In genomic region chr11:63838150-63838681, GRCh38 we compare ENCODE assay signal across 8 cellular contexts. TPM values are rescaled to one million over a fixed set of nuclear protein-coding genes. Genes with fewer than 3 reads are reported as not detected.
DNase-seq lines count a peak whose midpoint lies in the region; ATAC-seq, FAIRE-seq and TF ChIP-seq lines count a peak whose summit lies in the region.

No MANE protein-coding gene starts in this region.

- 0 out of 5 replicates have a peak, but pooled peaks cover 0 to 8% of the 10 kb centered on the region in 2 experiments for H3K36me3 ChIP-seq in HepG2 (replicated peaks in 1 of 2; ENCODE audit: control insufficient read depth in 1 of 2, insufficient read depth in 2 of 2, low read length in 2 of 2)
- peaks cover 0 to 5% (median 0%) of the 10 kb centered on the region in 3 donors for H3K36me3 ChIP-seq in tibial nerve

- peak overlapping the region; percentile 65 for H3K27ac Mint-ChIP-seq in activated naive CD4-positive, alpha-beta T cell treated with anti-CD3 and anti-CD28 coated beads for 36 hours

- H3K9me3 ChIP-seq in HepG2 (ENCODE audit: low read length) (no peaks in the 10 kb centered on the region), tibial nerve (no peaks in the 10 kb centered on the region)

- H2AFZ ChIP-seq in HepG2 (ENCODE audit: low read length) = peak overlapping the region; percentile 79

- TF ChIP-seq CTCF in HepG2 (CRISPR knock-in tag; IDR thresholded peaks at IDR 0.05) = no peak
- TF ChIP-seq CTCF in tibial nerve (IDR thresholded peaks at IDR 0.05) = no peak

- H3K79me2 ChIP-seq in HepG2 (ENCODE audit: insufficient read depth, low read length) = peaks cover 38% of the 10 kb centered on the region

- TF ChIP-seq EP300 in HepG2 (IDR thresholded peaks at IDR 0.05; ENCODE audit: low read depth in 2 of 2, low read length in 2 of 2) = no peak
- no peak for TF ChIP-seq EP300 in HepG2 (CRISPR knock-in tag; IDR thresholded peaks at IDR 0.05; ENCODE audit: borderline replicate concordance)
- TF ChIP-seq EP300 in tibial nerve (IDR thresholded peaks at IDR 0.05) = no peak

- TF ChIP-seq RAD21 in HepG2 (CRISPR knock-in tag; IDR thresholded peaks at IDR 0.05) = no peak

- TF ChIP-seq POLR2A in HepG2 (IDR thresholded peaks at IDR 0.05; ENCODE audit: insufficient read depth in 1 of 2, low read depth in 2 of 2, low read length in 2 of 2) (no peak), tibial nerve (IDR thresholded peaks at IDR 0.05) (no peak)

- peak overlapping the region; percentile 78 for H3K4me3 Mint-ChIP-seq in activated naive CD4-positive, alpha-beta T cell treated with anti-CD3 and anti-CD28 coated beads for 36 hours

- intact Hi-C loops in activated naive CD4-positive, alpha-beta T cell treated with anti-CD3 and anti-CD28 coated beads for 36 hours (cut with micrococcal nuclease) = loop anchor here (1.0 to 2.0 kb wide), 6 partner anchors 69 to 467 kb away; partner anchors contain the start of genes COX8A, ESRRA, FKBP2 and STIP1
- intact Hi-C loops in HepG2 (cut with micrococcal nuclease; ENCODE audit: unreplicated experiment) = loop anchor here (1.0 to 10.0 kb wide), 2 partner anchors 50 to 317 kb away; no protein-coding TSS in a partner anchor

- peaks cover 19% of the 10 kb centered on the region; the same call in 1 of the 2 replicates for H4K20me1 ChIP-seq in HepG2 (ENCODE audit: insufficient read depth, low read length)

- no peaks in the 10 kb centered on the region for H3K9me3 Mint-ChIP-seq in activated naive CD4-positive, alpha-beta T cell treated with anti-CD3 and anti-CD28 coated beads for 36 hours

- H3K27me3 Mint-ChIP-seq in activated naive CD4-positive, alpha-beta T cell treated with anti-CD3 and anti-CD28 coated beads for 36 hours (ENCODE audit: low read depth) = no peaks in the 10 kb centered on the region

- H3K4me1 Mint-ChIP-seq in activated naive CD4-positive, alpha-beta T cell treated with anti-CD3 and anti-CD28 coated beads for 36 hours (ENCODE audit: low read depth) = peaks cover 43% of the 10 kb centered on the region

- H3K4me1 ChIP-seq in HepG2 (ENCODE audit: insufficient read depth, low read length) (peaks cover 62% of the 10 kb centered on the region), tibial nerve (peaks cover 2 to 44% (median 32%) of the 10 kb centered on the region in 4 donors)

- H3K27ac ChIP-seq in angular gyrus (ENCODE audit: low read depth, low read length) (peak overlapping the region; percentile 64), HepG2 (ENCODE audit: extremely low read length, insufficient read depth, low read length) (peak overlapping the region; percentile 51), tibial nerve (peak overlapping the region; percentile 10 to 95 (median 82))

- CTCF ChIA-PET in activated naive CD4-positive, alpha-beta T cell treated with anti-CD3 and anti-CD28 coated beads for 36 hours (lab: Charles Lee) = interaction anchor here (0.6 to 5.3 kb wide), 26 partner anchors 10 to 311 kb away, joined by 3 to 82 read pairs (median 8); partner anchors contain the start of genes ATL3, COX8A, NAA40 and RCOR2
- CTCF ChIA-PET in HepG2 (lab: Yijun Ruan, JAX; ENCODE audit: low intra/inter-chr PET ratio, low total read pairs) = interaction anchor here (0.7 to 2.8 kb wide), 6 partner anchors 34 to 107 kb away, joined by 3 to 15 read pairs (median 6); no protein-coding TSS in a partner anchor

- POLR2A ChIA-PET in HepG2 (lab: Yijun Ruan, JAX) = interaction anchor here (0.7 to 3.3 kb wide), 17 partner anchors 10 to 347 kb away, joined by 3 to 23 read pairs (median 6); partner anchors contain the start of genes STIP1 and ZFTA

- H3K27me3 ChIP-seq in HepG2 (ENCODE audit: control insufficient read depth in 1 of 2, insufficient read depth in 2 of 2, low read length in 2 of 2) (no peaks in the 10 kb centered on the region; a peak in 1 of 5 replicates), tibial nerve (no peaks in the 10 kb centered on the region)

- peaks cover 8% of the 10 kb centered on the region for H3K36me3 Mint-ChIP-seq in activated naive CD4-positive, alpha-beta T cell treated with anti-CD3 and anti-CD28 coated beads for 36 hours (ENCODE audit: low read depth)

- no peak for FAIRE-seq in HepG2 (lab: Jason Lieb, UNC)

- 2% methylated on average over 18 of the region's 19 CpGs for WGBS in HepG2 (ENCODE audit: low lambda C conversion rate)
- WGBS in tibial nerve, 2 donors = 23 to 32% methylated on average over 19 of the region's 19 CpGs

- peak; percentile 12 for ATAC-seq in HepG2
- ATAC-seq in GM21526 (IDR thresholded peaks at IDR 0.05; ENCODE audit: low FRiP score, unreplicated experiment) = no peak

- peak overlapping the region; percentile 66 for H3K9ac ChIP-seq in HepG2 (ENCODE audit: insufficient read depth, low read depth, low read length)

- no peak for DNase-seq in activated naive CD4-positive, alpha-beta T cell treated with anti-CD3 and anti-CD28 coated beads for 36 hours
- no peak for DNase-seq in activated naive CD4-positive, alpha-beta T cell (lab: John Stamatoyannopoulos, UW)
- DNase-seq in HepG2 (ENCODE audit: low spot score) = no peak
- no peak for DNase-seq in tibial nerve (ENCODE audit: low spot score in 2 of 2)
- no peak for DNase-seq in HCEC 1CT
- DNase-seq in activated gamma-delta T cell (lab: John Stamatoyannopoulos, UW) = no peak

- H3K4me3 ChIP-seq in HepG2 (replicated peaks in 1 of 3; ENCODE audit: insufficient read depth in 1 of 3, low read depth in 2 of 3, low read length in 3 of 3) (peak overlapping the region; percentile 50 to 96 (median 51)), tibial nerve (peak overlapping the region in 3 of 4 donors; percentile 52 to 84 (median 83))

- no TSS peak for BruUV-seq in HepG2 (replicated peaks; lab: Mats Ljungman, UMichigan)

- H3K4me2 ChIP-seq in HepG2 (ENCODE audit: low read depth, low read length) = peak overlapping the region; percentile 94

- in situ Hi-C loops in HepG2 (cut with HindIII; ENCODE audit: extremely low pct_ligation_motif_present, low pct_unique_long_range_greater_than_20kb) = loop anchor here (5.0 to 10.0 kb wide), 3 partner anchors 49 to 307 kb away; no protein-coding TSS in a partner anchor

TF ChIP-seq in HepG2, 621 proteins besides CTCF, POLR2A, EP300 and RAD21 (continues in another document):
- TF ChIP-seq ZNF232 (CRISPR knock-in tag; IDR thresholded peaks at IDR 0.05; ENCODE audit: borderline replicate concordance) = peak; percentile 30; the same call in 1 of the 2 replicates
- no peak for TF ChIP-seq ZNF570 (CRISPR knock-in tag; IDR thresholded peaks at IDR 0.05; ENCODE audit: borderline replicate concordance)
- no peak for TF ChIP-seq XRCC5 (optimal IDR thresholded peaks at IDR 0.05; ENCODE audit: low read length)

RNA-seq across cellular contexts. Expression of gene MARK2, which starts 0.7 kb away (rescaled TPM):
- total RNA-seq in activated naive CD4-positive, alpha-beta T cell treated with anti-CD3 and anti-CD28 coated beads for 36 hours = 10 to 100 TPM; 15.8 to 17.6 TPM
- total RNA-seq in HepG2 (2016; rRNA removed; fragmentation: Illumina TruSeq; extraction: Trizol) = 13.9 and 17.4 TPM in 2 replicates
- 2.8 and 3.2 TPM in 2 replicates for total RNA-seq in HepG2 (2016; cell fraction: cytosol; rRNA removed; fragmentation: Illumina TruSeq; extraction: Trizol; ENCODE audit: low read depth)
- 13.6 and 14.5 TPM in 2 replicates for total RNA-seq in HepG2 (2016; cell fraction: insoluble cytoplasmic fraction; rRNA removed; fragmentation: Illumina TruSeq; extraction: Trizol)
- total RNA-seq in HepG2 (2016; cell fraction: membrane; rRNA removed; fragmentation: Illumina TruSeq; extraction: Trizol) = 10.2 and 10.4 TPM in 2 replicates
- total RNA-seq in HepG2 (2016; cell fraction: nucleus; rRNA removed; fragmentation: Illumina TruSeq; extraction: Trizol) = 13.5 and 15.1 TPM in 2 replicates
- polyA plus RNA-seq in HepG2 (2011; rRNA removed) = 13.5 and 14.6 TPM in 2 replicates
- polyA plus RNA-seq in HepG2 (2011; cell fraction: cytosol; rRNA removed) = 9.1 and 10.3 TPM in 2 replicates
- 16.5 and 18.4 TPM in 2 replicates for polyA plus RNA-seq in HepG2 (2011; cell fraction: nucleus; rRNA removed)
- 11.6 and 13.0 TPM in 2 replicates for polyA plus RNA-seq in HepG2 (2012)
- 1.5 and 1.6 TPM in 2 replicates for polyA plus RNA-seq in HepG2 (2016; cell fraction: cytosol; fragmentation: Illumina TruSeq; extraction: Trizol; ENCODE audit: low read depth)
- 13.0 and 19.7 TPM in 2 replicates for polyA plus RNA-seq in HepG2 (2016; cell fraction: insoluble cytoplasmic fraction; fragmentation: Illumina TruSeq; extraction: Trizol; ENCODE audit: low read depth)
- polyA plus RNA-seq in HepG2 (2016; cell fraction: membrane; fragmentation: Illumina TruSeq; extraction: Trizol; ENCODE audit: low read depth) = 6.2 and 6.3 TPM in 2 replicates
- polyA plus RNA-seq in HepG2 (2016; cell fraction: nucleus; fragmentation: Illumina TruSeq; extraction: Trizol; ENCODE audit: insufficient read depth, low read depth) = 21.4 and 25.0 TPM in 2 replicates
- polyA minus RNA-seq in HepG2 (2011; rRNA and poly(A)+ RNA removed; ENCODE audit: low replicate concordance) = 21.4 and 36.1 TPM in 2 replicates
- 15.8 and 17.9 TPM in 2 replicates for polyA minus RNA-seq in HepG2 (2011; cell fraction: cytosol; rRNA and poly(A)+ RNA removed)
- 10.9 and 17.4 TPM in 2 replicates for polyA minus RNA-seq in HepG2 (2011; cell fraction: nucleus; rRNA and poly(A)+ RNA removed)
- total RNA-seq in tibial nerve = 10 to 100 TPM; 22.1 to 32.1 (median 23.6) TPM

RNA-seq across cellular contexts. Expression of gene SPINDOC, which starts 25.0 kb away (rescaled TPM):
- total RNA-seq in activated naive CD4-positive, alpha-beta T cell treated with anti-CD3 and anti-CD28 coated beads for 36 hours = 10 to 100 TPM; 15.3 to 15.4 TPM
- total RNA-seq in HepG2 (2016; rRNA removed; fragmentation: Illumina TruSeq; extraction: Trizol) = 23.6 and 29.9 TPM in 2 replicates
- 44.1 and 45.2 TPM in 2 replicates for total RNA-seq in HepG2 (2016; cell fraction: cytosol; rRNA removed; fragmentation: Illumina TruSeq; extraction: Trizol; ENCODE audit: low read depth)
- total RNA-seq in HepG2 (2016; cell fraction: insoluble cytoplasmic fraction; rRNA removed; fragmentation: Illumina TruSeq; extraction: Trizol) = 19.6 and 30.8 TPM in 2 replicates
- total RNA-seq in HepG2 (2016; cell fraction: membrane; rRNA removed; fragmentation: Illumina TruSeq; extraction: Trizol) = 65.9 and 67.9 TPM in 2 replicates
- total RNA-seq in HepG2 (2016; cell fraction: nucleus; rRNA removed; fragmentation: Illumina TruSeq; extraction: Trizol) = 18.3 and 21.0 TPM in 2 replicates
- polyA plus RNA-seq in HepG2 (2011; rRNA removed) = 21.4 and 24.8 TPM in 2 replicates
- 20.8 and 31.5 TPM in 2 replicates for polyA plus RNA-seq in HepG2 (2011; cell fraction: cytosol; rRNA removed)
- 29.5 and 33.6 TPM in 2 replicates for polyA plus RNA-seq in HepG2 (2011; cell fraction: nucleus; rRNA removed)
- 17.1 and 21.7 TPM in 2 replicates for polyA plus RNA-seq in HepG2 (2012)
- polyA plus RNA-seq in HepG2 (2016; cell fraction: cytosol; fragmentation: Illumina TruSeq; extraction: Trizol; ENCODE audit: low read depth) = 69.3 and 70.4 TPM in 2 replicates
- 36.8 and 41.3 TPM in 2 replicates for polyA plus RNA-seq in HepG2 (2016; cell fraction: insoluble cytoplasmic fraction; fragmentation: Illumina TruSeq; extraction: Trizol; ENCODE audit: low read depth)
- polyA plus RNA-seq in HepG2 (2016; cell fraction: membrane; fragmentation: Illumina TruSeq; extraction: Trizol; ENCODE audit: low read depth) = 88.9 and 91.0 TPM in 2 replicates
- 55.9 and 57.5 TPM in 2 replicates for polyA plus RNA-seq in HepG2 (2016; cell fraction: nucleus; fragmentation: Illumina TruSeq; extraction: Trizol; ENCODE audit: insufficient read depth, low read depth)
- 17.5 and 25.8 TPM in 2 replicates for polyA minus RNA-seq in HepG2 (2011; rRNA and poly(A)+ RNA removed; ENCODE audit: low replicate concordance)
- 9.3 and 10.1 TPM in 2 replicates for polyA minus RNA-seq in HepG2 (2011; cell fraction: cytosol; rRNA and poly(A)+ RNA removed)
- 13.3 and 14.8 TPM in 2 replicates for polyA minus RNA-seq in HepG2 (2011; cell fraction: nucleus; rRNA and poly(A)+ RNA removed)
- 10 to 100 TPM in 2 of 4 donors, 1 to 10 TPM in 2; 5.5 to 14.7 (median 10.0) TPM for total RNA-seq in tibial nerve
